9 cellular contexts compared by ENCODE assay signal in genomic region chr11:6746086-6746618, GRCh38. TPM values are rescaled to one million over a fixed set of nuclear protein-coding genes. Genes with fewer than 3 reads are reported as not detected.
DNase-seq lines count a peak whose midpoint lies in the region; ATAC-seq, FAIRE-seq and TF ChIP-seq lines count a peak whose summit lies in the region.
"Had no signal": no experiment of that assay in that cellular context is flagged by ENCODE, and none has a peak within 500 bp of the region (broad histone marks: within the 10 kb centered on the region; RNA-seq: fewer than 3 reads in every experiment).

No MANE protein-coding gene starts in this region.

- H3K4me3 ChIP-seq in fibroblast of pulmonary artery (replicated peaks; ENCODE audit: low read depth, low read length) (no peak overlapping the region), thymus (ENCODE audit: low read length) (peak overlapping the region; percentile 56)

- TF ChIP-seq CTCF in activated B cell treated with CpG ODN at 0.5 μM for 24 hours (IDR thresholded peaks at IDR 0.05) (no peak), fibroblast of pulmonary artery (IDR thresholded peaks at IDR 0.05; ENCODE audit: low read length, missing control alignments) (no peak), D721Med (IDR thresholded peaks at IDR 0.05; ENCODE audit: insufficient read depth, missing control alignments) (no peak), glutamatergic neuron (IDR thresholded peaks at IDR 0.05; ENCODE audit: partially characterized antibody, unreplicated experiment) (no peak), nephron progenitor cell (IDR thresholded peaks at IDR 0.05) (no peak)

- WGBS in thymus: 4% methylated on average over 5 of the region's 5 CpGs

- no peaks in the 10 kb centered on the region for H3K36me3 ChIP-seq in thymus (ENCODE audit: control insufficient read depth, insufficient read depth)

- peaks cover 2% of the 10 kb centered on the region for H3K4me1 ChIP-seq in thymus (ENCODE audit: control insufficient read depth, insufficient read depth, low read length)

- CTCF ChIA-PET in activated B cell treated with CpG ODN at 0.5 μM for 24 hours (lab: Charles Lee): interaction anchor here (0.9 to 15.0 kb wide), 8 partner anchors 9 to 919 kb away, joined by 3 to 391 read pairs (median 3); partner anchors contain the start of gene MRPL17

- intact Hi-C loops in activated B cell treated with CpG ODN at 0.5 μM for 24 hours (cut with micrococcal nuclease): loop anchor here (1.0 to 10.0 kb wide), 9 partner anchors 8 to 769 kb away; partner anchors contain the start of genes ARFIP2, CNGA4, FHIP1B and MRPL17

- no peak for FAIRE-seq in D721Med (lab: Jason Lieb, UNC)
- FAIRE-seq: keratinocyte had no signal

- H3K27ac ChIP-seq in thymus (ENCODE audit: low read depth): peak overlapping the region; percentile 87

- peaks cover 14% of the 10 kb centered on the region for H3K36me3 Mint-ChIP-seq in activated B cell treated with CpG ODN at 0.5 μM for 24 hours (ENCODE audit: low read depth)
- H3K36me3 Mint-ChIP-seq in glutamatergic neuron (ENCODE audit: unreplicated experiment): no peaks in the 10 kb centered on the region
- H3K36me3 Mint-ChIP-seq in nephron progenitor cell (ENCODE audit: low read depth): no peaks in the 10 kb centered on the region

- POLR2A ChIA-PET in activated B cell treated with CpG ODN at 0.5 μM for 24 hours (lab: Charles Lee): interaction anchor here (0.7 to 3.0 kb wide), 13 partner anchors 9 to 356 kb away, joined by 3 to 26 read pairs (median 5); partner anchors contain the start of genes ARFIP2, MRPL17, OR2AG2 and SMPD1

- DNase-seq in activated B cell treated with CpG ODN at 0.5 μM for 24 hours (peak; percentile 24), fibroblast of pulmonary artery (ENCODE audit: low read depth) (peak; percentile 13), D721Med (ENCODE audit: insufficient read length, low spot score) (no peak), glutamatergic neuron (no peak), nephron progenitor cell (no peak)

- no peaks in the 10 kb centered on the region for H3K9me3 Mint-ChIP-seq in activated B cell treated with CpG ODN at 0.5 μM for 24 hours
- no peaks in the 10 kb centered on the region for H3K9me3 Mint-ChIP-seq in glutamatergic neuron (ENCODE audit: unreplicated experiment)
- H3K9me3 Mint-ChIP-seq in nephron progenitor cell: no peaks in the 10 kb centered on the region

- ATAC-seq in GM18907 (IDR thresholded peaks at IDR 0.05; ENCODE audit: unreplicated experiment) (peak; percentile 89), HG02943 (IDR thresholded peaks at IDR 0.05; ENCODE audit: low read depth, unreplicated experiment) (peak; percentile 78), activated B cell treated with CpG ODN at 0.5 μM for 24 hours (ENCODE audit: low read depth) (peak; percentile 80)

- H3K27me3 Mint-ChIP-seq in activated B cell treated with CpG ODN at 0.5 μM for 24 hours (no peaks in the 10 kb centered on the region), glutamatergic neuron (ENCODE audit: unreplicated experiment) (no peaks in the 10 kb centered on the region), nephron progenitor cell (ENCODE audit: low read depth, poor library complexity) (peaks cover 7% of the 10 kb centered on the region)

- H3K4me3 Mint-ChIP-seq in activated B cell treated with CpG ODN at 0.5 μM for 24 hours: no peak overlapping the region
- H3K4me3 Mint-ChIP-seq in glutamatergic neuron (ENCODE audit: unreplicated experiment): no peak overlapping the region
- no peak overlapping the region for H3K4me3 Mint-ChIP-seq in nephron progenitor cell

- H3K27ac Mint-ChIP-seq in activated B cell treated with CpG ODN at 0.5 μM for 24 hours: no peak overlapping the region
- H3K27ac Mint-ChIP-seq in glutamatergic neuron (ENCODE audit: unreplicated experiment): no peak overlapping the region
- H3K27ac Mint-ChIP-seq in nephron progenitor cell: no peak overlapping the region

- H3K9me3 ChIP-seq in thymus (ENCODE audit: control insufficient read depth): no peaks in the 10 kb centered on the region

- H3K4me1 Mint-ChIP-seq in activated B cell treated with CpG ODN at 0.5 μM for 24 hours: peaks cover 2% of the 10 kb centered on the region
- no peaks in the 10 kb centered on the region for H3K4me1 Mint-ChIP-seq in glutamatergic neuron (ENCODE audit: low read depth, unreplicated experiment)
- H3K4me1 Mint-ChIP-seq in nephron progenitor cell: peaks cover 14% of the 10 kb centered on the region

- no peaks in the 10 kb centered on the region for H3K27me3 ChIP-seq in thymus (ENCODE audit: control insufficient read depth, insufficient read depth)

RNA-seq across cellular contexts. Expression of gene OR2AG2, which starts 25.6 kb away (rescaled TPM):
- total RNA-seq in activated B cell treated with CpG ODN at 0.5 μM for 24 hours (0.07 TPM in 1 of 2 replicates, not detected in the other), glutamatergic neuron (ENCODE audit: unreplicated experiment) (0.78 TPM)
- 0.05 TPM for polyA plus RNA-seq in thymus

RNA-seq across cellular contexts. Expression of gene OR2AG1, which starts 36.7 kb away (rescaled TPM):
- total RNA-seq in activated B cell treated with CpG ODN at 0.5 μM for 24 hours: not detected in 2 replicates
- 0.02 TPM for polyA plus RNA-seq in thymus
- total RNA-seq in glutamatergic neuron (ENCODE audit: unreplicated experiment): not detected
- polyA plus RNA-seq: keratinocyte had no signal

RNA-seq across cellular contexts. Expression of gene OR6A2, which starts 53.3 kb away (rescaled TPM):
- total RNA-seq in activated B cell treated with CpG ODN at 0.5 μM for 24 hours (0.18 and 0.20 TPM in 2 replicates), glutamatergic neuron (ENCODE audit: unreplicated experiment) (0.56 TPM)
- 0.05 TPM for polyA plus RNA-seq in thymus

Comparison
In these comparisons a context has a peak if more than half of its experiments do, and no peak if none do; other contexts are left out.
1. DNase-seq: peak in activated B cell treated with CpG ODN at 0.5 μM for 24 hours (single experiment) and fibroblast of pulmonary artery (single experiment); none in D721Med (single experiment), glutamatergic neuron (single experiment) and nephron progenitor cell (single experiment).
2. Peak in every context shown above with its lines, with median percentiles within 50 percentile points of each other: ATAC-seq.